ENCODE assay signal across 8 cellular contexts in the genomic region with DNA sequence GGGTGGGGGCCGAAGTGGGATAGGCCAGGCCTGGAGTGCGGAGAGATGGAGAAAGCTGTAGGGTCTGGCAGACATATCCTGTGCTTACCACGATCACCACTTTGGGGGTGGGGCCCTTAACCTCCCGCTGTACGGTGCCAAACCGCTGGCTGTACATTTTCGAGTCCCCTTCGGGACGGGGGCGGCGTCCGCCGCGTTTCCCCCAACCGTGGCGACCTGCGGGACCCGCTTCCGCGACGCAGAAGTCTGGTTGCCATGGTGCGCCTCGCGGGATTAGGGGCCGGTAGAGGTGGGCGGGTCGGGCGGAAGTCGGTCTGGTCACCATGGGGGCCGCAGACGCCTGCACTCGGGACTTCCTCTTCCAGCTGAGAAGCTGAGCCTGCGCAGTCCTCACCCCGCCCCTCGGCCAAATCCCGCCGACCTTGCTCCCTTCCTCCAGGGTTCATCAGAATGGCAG. TPM values are rescaled to one million over a fixed set of nuclear protein-coding genes. Genes with fewer than 3 reads are reported as not detected.
DNase-seq lines count a peak whose midpoint lies in the region; ATAC-seq and TF ChIP-seq lines count a peak whose summit lies in the region.

A gene with protein sequence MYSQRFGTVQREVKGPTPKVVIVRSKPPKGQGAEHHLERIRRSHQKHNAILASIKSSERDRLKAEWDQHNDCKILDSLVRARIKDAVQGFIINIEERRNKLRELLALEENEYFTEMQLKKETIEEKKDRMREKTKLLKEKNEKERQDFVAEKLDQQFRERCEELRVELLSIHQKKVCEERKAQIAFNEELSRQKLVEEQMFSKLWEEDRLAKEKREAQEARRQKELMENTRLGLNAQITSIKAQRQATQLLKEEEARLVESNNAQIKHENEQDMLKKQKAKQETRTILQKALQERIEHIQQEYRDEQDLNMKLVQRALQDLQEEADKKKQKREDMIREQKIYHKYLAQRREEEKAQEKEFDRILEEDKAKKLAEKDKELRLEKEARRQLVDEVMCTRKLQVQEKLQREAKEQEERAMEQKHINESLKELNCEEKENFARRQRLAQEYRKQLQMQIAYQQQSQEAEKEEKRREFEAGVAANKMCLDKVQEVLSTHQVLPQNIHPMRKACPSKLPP (minus strand): TSS at position 248 of the 457 bp plus-strand sequence. CDS start 91 bp downstream, at position 157.

- H3K9me3 ChIP-seq in adipocyte (ENCODE audit: control insufficient read depth, low read length) (no peaks in the 10 kb centered on the region), left ventricle myocardium inferior (replicated peaks) (no peaks in the 10 kb centered on the region), upper lobe of left lung (no peaks in the 10 kb centered on the region)

- H3K27me3 ChIP-seq in adipocyte (replicated peaks; ENCODE audit: control insufficient read depth, insufficient read depth, low read length), result no peaks in the 10 kb centered on the region
- no peaks in the 10 kb centered on the region for H3K27me3 ChIP-seq in left ventricle myocardium inferior (ENCODE audit: low read depth)
- H3K27me3 ChIP-seq in upper lobe of left lung, result no peaks in the 10 kb centered on the region

- H3K36me3 ChIP-seq in adipocyte (ENCODE audit: control insufficient read depth, insufficient read depth, low read length, severe bottlenecking) (peaks cover 25% of the 10 kb centered on the region), left ventricle myocardium inferior (peaks cover 22% of the 10 kb centered on the region), upper lobe of left lung (peaks cover 0 to 24% (median 16%) of the 10 kb centered on the region in 4 donors)

- TF ChIP-seq EP300 in upper lobe of left lung (IDR thresholded peaks at IDR 0.05), result no peak

- peak within 1 kb of the TSS; percentile 57 for H3K27ac ChIP-seq in left ventricle myocardium inferior (replicated peaks)
- H3K27ac ChIP-seq in upper lobe of left lung, result peak within 1 kb of the TSS in 2 of 4 donors; percentile 47 to 49

- TF ChIP-seq POLR2A in upper lobe of left lung (IDR thresholded peaks at IDR 0.05), result peak in 2 of 4 donors; percentile 31 to 56

- peak within 1 kb of the TSS; percentile 87 for H3K9ac ChIP-seq in adipocyte (ENCODE audit: low read length)

- H3K4me1 ChIP-seq in adipocyte (ENCODE audit: control insufficient read depth, insufficient read depth, low read length) (peaks cover 13% of the 10 kb centered on the region), left ventricle myocardium inferior (peaks cover 45% of the 10 kb centered on the region), upper lobe of left lung (peaks cover 4 to 18% (median 12%) of the 10 kb centered on the region in 4 donors)

- H3K4me3 ChIP-seq in GM12864 (ENCODE audit: low read depth, low read length) (peak within 1 kb of the TSS; percentile 64), adipocyte (ENCODE audit: low read length) (peak within 1 kb of the TSS; percentile 96), left ventricle myocardium inferior (peak within 1 kb of the TSS; percentile 83), upper lobe of left lung (peak within 1 kb of the TSS; percentile 37 to 83 (median 73))

- intact Hi-C loops in left ventricle myocardium inferior (cut with micrococcal nuclease) (no loop called here), posterior vena cava (cut with DNase I) (no loop called here)

- DNase-seq in GM12864 (ENCODE audit: low read depth) (peak; percentile 78), NCI-H1105 treated with DMSO at 0.1 percent for 48 hours (lab: John Stamatoyannopoulos, UW) (peak; percentile 91), SW 1271 (lab: John Stamatoyannopoulos, UW) (peak; percentile 64 to 76), adipocyte (ENCODE audit: low read depth) (peak; percentile 96), left ventricle myocardium inferior (peak; percentile 94), posterior vena cava (ENCODE audit: low spot score) (peak; percentile 98), upper lobe of left lung (peak; percentile 95 to 96)

- 1 to 4% methylated on average over 7 to 16 of the region's 37 CpGs for WGBS in upper lobe of left lung, 2 donors

- no peak for TF ChIP-seq CTCF in GM12864 (IDR thresholded peaks at IDR 0.05; ENCODE audit: low read depth, low read length, missing control alignments)
- no peak for TF ChIP-seq CTCF in left ventricle myocardium inferior (IDR thresholded peaks at IDR 0.05; ENCODE audit: borderline replicate concordance)
- TF ChIP-seq CTCF in upper lobe of left lung (IDR thresholded peaks at IDR 0.05), result no peak

- ATAC-seq in HG02642 (IDR thresholded peaks at IDR 0.05; ENCODE audit: poor library complexity, unreplicated experiment) (peak; percentile 80), upper lobe of left lung (ENCODE audit: low FRiP score in 2 of 2) (peak; percentile 95 to 98)

RNA-seq across cellular contexts. Expression of the gene that starts here (rescaled TPM):
- total RNA-seq in left ventricle myocardium inferior, result 0.16 TPM
- total RNA-seq in posterior vena cava, result not detected
- 10 to 100 TPM in 1 of 6 donors, 1 to 10 TPM in 4, under 1 TPM in 1; 0.34 to 13.6 (median 2.0) TPM for total RNA-seq in upper lobe of left lung

Comparison
In these comparisons a context has a peak if more than half of its experiments do, and no peak if none do; other contexts are left out.
1. Peak in DNase-seq, H3K4me3 ChIP-seq and H3K27ac ChIP-seq in left ventricle myocardium inferior; RNA of the gene not detected or under 1 TPM.
2. Peak in DNase-seq in posterior vena cava; RNA of the gene not detected or under 1 TPM.